ENCODE assay signal across 9 cellular contexts in genomic region chr2:97992836-97993825, GRCh38. TPM values are rescaled to one million over a fixed set of nuclear protein-coding genes. Genes with fewer than 3 reads are reported as not detected.
DNase-seq lines count a peak whose midpoint lies in the region; ATAC-seq, FAIRE-seq and TF ChIP-seq lines count a peak whose summit lies in the region.
"Had no signal": no experiment of that assay in that cellular context is flagged by ENCODE, and none has a peak within 500 bp of the region (broad histone marks: within the 10 kb centered on the region; RNA-seq: fewer than 3 reads in every experiment).

No MANE protein-coding gene starts in this region.

- CTCF ChIA-PET in activated naive CD4-positive, alpha-beta T cell treated with anti-CD3 and anti-CD28 coated beads for 36 hours (lab: Charles Lee) = interaction anchor here (1.6 kb wide), 1 partner anchor 182 kb away, joined by 3 read pairs; no protein-coding TSS in a partner anchor

- H3K4me1 Mint-ChIP-seq in activated naive CD4-positive, alpha-beta T cell treated with anti-CD3 and anti-CD28 coated beads for 36 hours (ENCODE audit: low read depth) = peaks cover 44% of the 10 kb centered on the region
- peaks cover 38% of the 10 kb centered on the region for H3K4me1 Mint-ChIP-seq in T-helper 17 cell

- ATAC-seq in activated naive CD4-positive, alpha-beta T cell treated with anti-CD3 and anti-CD28 coated beads, Interleukin-2, amount 50 U/mL, for 72 hours = no peak
- ATAC-seq in T-helper 17 cell = no peak
- ATAC-seq in foreskin keratinocyte = peak; percentile 21

- H3K4me1 ChIP-seq in foreskin keratinocyte (peaks cover 3% of the 10 kb centered on the region), stomach (peaks cover 32 to 63% (median 47%) of the 10 kb centered on the region in 4 donors), tibial artery (peaks cover 0 to 46% (median 11%) of the 10 kb centered on the region in 4 donors)

- H3K27me3 ChIP-seq in foreskin keratinocyte (no peaks in the 10 kb centered on the region), stomach (no peaks in the 10 kb centered on the region), tibial artery (no peaks in the 10 kb centered on the region)

- peak overlapping the region in 3 of 4 donors; percentile 91 to 95 (median 92) for H3K4me3 ChIP-seq in stomach
- H3K4me3 ChIP-seq in tibial artery = no peak overlapping the region

- no peak overlapping the region for H3K27ac Mint-ChIP-seq in activated naive CD4-positive, alpha-beta T cell treated with anti-CD3 and anti-CD28 coated beads for 36 hours
- peak overlapping the region in 1 of 2 donors; percentile 91 for H3K27ac Mint-ChIP-seq in activated naive CD4-positive, alpha-beta T cell treated with anti-CD3 and anti-CD28 coated beads, Interleukin-2, amount 50 U/mL, for 72 hours
- peak overlapping the region; percentile 93 for H3K27ac Mint-ChIP-seq in T-helper 17 cell

- H3K9me3 ChIP-seq in T-helper 17 cell (ENCODE audit: control insufficient read depth, low read length, poor library complexity, severe bottlenecking) (no peaks in the 10 kb centered on the region), stomach (peaks cover 0 to 2% (median 0%) of the 10 kb centered on the region in 4 donors), tibial artery (peaks cover 0 to 2% (median 0%) of the 10 kb centered on the region in 3 donors)

- 41 to 56% (median 50%) methylated on average over 3 of the region's 3 CpGs for WGBS in stomach, 5 donors

- peak overlapping the region; percentile 76 for H3K27ac ChIP-seq in foreskin keratinocyte
- H3K27ac ChIP-seq in stomach = peak overlapping the region in 1 of 5 donors; percentile 99
- no peak overlapping the region for H3K27ac ChIP-seq in tibial artery

- peaks cover 4% of the 10 kb centered on the region for H3K9me3 Mint-ChIP-seq in activated naive CD4-positive, alpha-beta T cell treated with anti-CD3 and anti-CD28 coated beads for 36 hours
- H3K9me3 Mint-ChIP-seq in activated naive CD4-positive, alpha-beta T cell treated with anti-CD3 and anti-CD28 coated beads, Interleukin-2, amount 50 U/mL, for 72 hours = peaks cover 6 to 7% of the 10 kb centered on the region in 2 donors

- no peaks in the 10 kb centered on the region for H3K36me3 ChIP-seq in stomach
- H3K36me3 ChIP-seq in tibial artery = no peaks in the 10 kb centered on the region

- no peak for TF ChIP-seq EP300 in stomach (IDR thresholded peaks at IDR 0.05)

- peaks cover 7% of the 10 kb centered on the region for H3K36me3 Mint-ChIP-seq in activated naive CD4-positive, alpha-beta T cell treated with anti-CD3 and anti-CD28 coated beads for 36 hours (ENCODE audit: low read depth)
- H3K36me3 Mint-ChIP-seq in activated naive CD4-positive, alpha-beta T cell treated with anti-CD3 and anti-CD28 coated beads, Interleukin-2, amount 50 U/mL, for 72 hours = peaks cover 9 to 18% of the 10 kb centered on the region in 2 donors
- H3K36me3 Mint-ChIP-seq in T-helper 17 cell (ENCODE audit: low read depth) = no peaks in the 10 kb centered on the region

- H3K27me3 Mint-ChIP-seq in activated naive CD4-positive, alpha-beta T cell treated with anti-CD3 and anti-CD28 coated beads for 36 hours (ENCODE audit: low read depth) = no peaks in the 10 kb centered on the region
- no peaks in the 10 kb centered on the region for H3K27me3 Mint-ChIP-seq in T-helper 17 cell

- DNase-seq in activated naive CD4-positive, alpha-beta T cell treated with anti-CD3 and anti-CD28 coated beads for 36 hours = no peak
- DNase-seq in activated naive CD4-positive, alpha-beta T cell treated with anti-CD3 and anti-CD28 coated beads, Interleukin-2, amount 50 U/mL, for 72 hours (ENCODE audit: low spot score in 2 of 2) = no peak
- no peak for DNase-seq in T-helper 17 cell
- DNase-seq in foreskin keratinocyte = peak; percentile 82 to 93
- no peak for DNase-seq in stomach
- DNase-seq in GM19239 (ENCODE audit: insufficient read length, low spot score) = no peak
- no peak for DNase-seq in tibial artery
- no peak for DNase-seq in activated CD4-positive, CD25-positive, alpha-beta regulatory T cell (lab: John Stamatoyannopoulos, UW)

- no peak for TF ChIP-seq POLR2A in stomach (IDR thresholded peaks at IDR 0.05)

- no peak for FAIRE-seq in GM19239 (lab: Jason Lieb, UNC)
- FAIRE-seq: H1 had no signal

- TF ChIP-seq CTCF in foreskin keratinocyte (conservative IDR thresholded peaks at IDR 0.05) = no peak
- TF ChIP-seq CTCF in stomach (IDR thresholded peaks at IDR 0.05) = no peak
- no peak for TF ChIP-seq CTCF in tibial artery (IDR thresholded peaks at IDR 0.05)

- H3K4me3 Mint-ChIP-seq in activated naive CD4-positive, alpha-beta T cell treated with anti-CD3 and anti-CD28 coated beads for 36 hours = peak overlapping the region; percentile 95
- H3K4me3 Mint-ChIP-seq in T-helper 17 cell = peak overlapping the region; percentile 28

- intact Hi-C loops in activated naive CD4-positive, alpha-beta T cell treated with anti-CD3 and anti-CD28 coated beads for 36 hours (cut with micrococcal nuclease) = loop anchor here (10.0 kb wide), 1 partner anchor 398 kb away; no protein-coding TSS in a partner anchor
- intact Hi-C loops in stomach (cut with DNase I; ENCODE audit: low total_unique reads) = no loop called here
- intact Hi-C loops in tibial artery (cut with DNase I; ENCODE audit: low total_unique reads) = loop anchor here (10.0 kb wide), 2 partner anchors 182 to 188 kb away; no protein-coding TSS in a partner anchor

RNA-seq across cellular contexts. Expression of gene TMEM131, which starts 2.6 kb away (rescaled TPM):
- total RNA-seq in activated naive CD4-positive, alpha-beta T cell treated with anti-CD3 and anti-CD28 coated beads for 36 hours = 10 to 100 TPM; 18.5 to 19.2 TPM
- total RNA-seq in activated naive CD4-positive, alpha-beta T cell treated with anti-CD3 and anti-CD28 coated beads, Interleukin-2, amount 50 U/mL, for 72 hours = 10 to 100 TPM; 29.0 to 31.7 TPM
- 10 to 100 TPM; 41.0 to 43.2 TPM for total RNA-seq in T-helper 17 cell
- 33.6 and 36.6 TPM in 2 replicates for total RNA-seq in foreskin keratinocyte
- 8.4 and 10.5 TPM in 2 replicates for polyA plus RNA-seq in foreskin keratinocyte
- total RNA-seq in stomach = 100 to 1,000 TPM in 2 of 5 donors, 10 to 100 TPM in 3; 33.8 to 119 (median 79.7) TPM
- 1 to 10 TPM; 4.4 to 7.4 (median 5.8) TPM for polyA plus RNA-seq in stomach

Comparison
In these comparisons a context has a peak if more than half of its experiments do, and no peak if none do; other contexts are left out.
1. DNase-seq: peak in foreskin keratinocyte (2 of 2); none in activated naive CD4-positive, alpha-beta T cell treated with anti-CD3 and anti-CD28 coated beads for 36 hours (single experiment), activated naive CD4-positive, alpha-beta T cell treated with anti-CD3 and anti-CD28 coated beads, Interleukin-2, amount 50 U/mL, for 72 hours (0 of 2), T-helper 17 cell (0 of 3), stomach (single experiment), GM19239 (single experiment), tibial artery (0 of 2) and activated CD4-positive, CD25-positive, alpha-beta regulatory T cell (0 of 4).
2. H3K4me3 ChIP-seq: peak in stomach (3 of 4); none in tibial artery (0 of 2).